In genomic region chr13:113729329-113730019, GRCh38 we compare ENCODE assay signal across 17 cellular contexts. TPM values are rescaled to one million over a fixed set of nuclear protein-coding genes. Genes with fewer than 3 reads are reported as not detected.
DNase-seq lines count a peak whose midpoint lies in the region; ATAC-seq, FAIRE-seq and TF ChIP-seq lines count a peak whose summit lies in the region.
"Had no signal": no experiment of that assay in that cellular context is flagged by ENCODE, and none has a peak within 500 bp of the region (broad histone marks: within the 10 kb centered on the region; RNA-seq: fewer than 3 reads in every experiment).

No MANE protein-coding gene starts in this region.

- ATAC-seq in GM19351 (IDR thresholded peaks at IDR 0.05; ENCODE audit: unreplicated experiment) (no peak), upper lobe of left lung (ENCODE audit: low FRiP score in 2 of 2) (no peak)

- H3K27ac ChIP-seq in mammary epithelial cell (ENCODE audit: insufficient read depth, low read depth, low read length) (no peak overlapping the region), breast epithelium (no peak overlapping the region), kidney (ENCODE audit: low read depth in 2 of 2, low read length in 2 of 2) (no peak overlapping the region), upper lobe of left lung (no peak overlapping the region)
- H3K27ac ChIP-seq: coronary artery had no signal

- H3K36me3 ChIP-seq in mammary epithelial cell (ENCODE audit: insufficient read depth, low read length) (no peaks in the 10 kb centered on the region), breast epithelium (no peaks in the 10 kb centered on the region), kidney (ENCODE audit: control insufficient read depth in 1 of 2, insufficient read depth in 2 of 2, low read length in 2 of 2) (no peaks in the 10 kb centered on the region), upper lobe of left lung (no peaks in the 10 kb centered on the region)

- H3K4me3 Mint-ChIP-seq in activated T-helper 2 cell treated with anti-CD3 and anti-CD28 coated beads, Interferon-gamma antibody, Interleukin-2, Interleukin-4, amounts not matched to agents 10 μg/mL and 5 μg/mL and 100 μg/mL, durations not matched to agents 14 hours and 24 hours and 36 hours (ENCODE audit: low read depth), result no peak overlapping the region
- H3K4me3 Mint-ChIP-seq: activated CD4-positive, alpha-beta memory T cell treated with anti-CD3 and anti-CD28 coated beads, Interleukin-2, amount 10 ng/mL, durations not matched to agents 7 days and 5 days; activated T-helper 1 cell treated with anti-CD3 and anti-CD28 coated beads, Interleukin-12 subunit alpha, Interleukin-12 subunit beta, Interleukin-2, Interleukin-4 antibody, amounts not matched to agents 30 ng/mL and 10 ng/mL and 1 ng/mL, durations not matched to agents 14 hours and 24 hours and 36 hours had no signal

- H3K36me3 Mint-ChIP-seq in activated T-helper 2 cell treated with anti-CD3 and anti-CD28 coated beads, Interferon-gamma antibody, Interleukin-2, Interleukin-4, amounts not matched to agents 10 μg/mL and 5 μg/mL and 100 μg/mL, durations not matched to agents 14 hours and 24 hours and 36 hours (ENCODE audit: low read depth), result no peaks in the 10 kb centered on the region
- H3K36me3 Mint-ChIP-seq: naive B cell had no signal

- peaks cover 2% of the 10 kb centered on the region for H3K4me1 Mint-ChIP-seq in activated T-helper 2 cell treated with anti-CD3 and anti-CD28 coated beads, Interferon-gamma antibody, Interleukin-2, Interleukin-4, amounts not matched to agents 10 μg/mL and 5 μg/mL and 100 μg/mL, durations not matched to agents 14 hours and 24 hours and 36 hours (ENCODE audit: low read depth)

- 4% methylated on average over 11 of the region's 27 CpGs for WGBS in mammary epithelial cell (ENCODE audit: low coverage, missing lambda C conversion rate)
- WGBS in upper lobe of left lung, 2 donors, result 31 to 68% methylated on average over 20 to 27 of the region's 27 CpGs

- CTCF ChIA-PET in mammary epithelial cell (lab: Charles Lee; ENCODE audit: low non-redundant PET), result interaction anchor here (0.6 kb wide), 1 partner anchor 73 kb away, joined by 3 read pairs; no protein-coding TSS in a partner anchor

- H4K20me1 ChIP-seq in mammary epithelial cell (ENCODE audit: insufficient read depth, low read length), result no peaks in the 10 kb centered on the region

- H3K79me2 ChIP-seq in mammary epithelial cell (ENCODE audit: insufficient read depth, low read length), result no peaks in the 10 kb centered on the region

- H3K9me3 Mint-ChIP-seq in activated T-helper 2 cell treated with anti-CD3 and anti-CD28 coated beads, Interferon-gamma antibody, Interleukin-2, Interleukin-4, amounts not matched to agents 10 μg/mL and 5 μg/mL and 100 μg/mL, durations not matched to agents 14 hours and 24 hours and 36 hours, result no peaks in the 10 kb centered on the region
- H3K9me3 Mint-ChIP-seq: activated T-helper 1 cell treated with anti-CD3 and anti-CD28 coated beads, Interleukin-12 subunit alpha, Interleukin-12 subunit beta, Interleukin-2, Interleukin-4 antibody, amounts not matched to agents 30 ng/mL and 10 ng/mL and 1 ng/mL, durations not matched to agents 14 hours and 24 hours and 36 hours had no signal

- H3K27me3 ChIP-seq in mammary epithelial cell (ENCODE audit: insufficient read depth, low read length) (peaks cover 15% of the 10 kb centered on the region), breast epithelium (peaks cover 0 to 33% of the 10 kb centered on the region in 2 donors), upper lobe of left lung (peaks cover 0 to 8% (median 0%) of the 10 kb centered on the region in 4 donors)

- TF ChIP-seq CTCF in mammary epithelial cell (conservative IDR thresholded peaks at IDR 0.05 in 1 of 2, IDR thresholded peaks at IDR 0.05 in 1 of 2; ENCODE audit: extremely low read depth in 1 of 2, insufficient read depth in 1 of 2, low read depth in 1 of 2, low read length in 2 of 2), result no peak
- no peak for TF ChIP-seq CTCF in breast epithelium (IDR thresholded peaks at IDR 0.05)
- no peak for TF ChIP-seq CTCF in kidney (IDR thresholded peaks at IDR 0.05; ENCODE audit: borderline replicate concordance, extremely low read depth, insufficient read depth)
- no peak for TF ChIP-seq CTCF in upper lobe of left lung (IDR thresholded peaks at IDR 0.05)

- H3K9me3 ChIP-seq in mammary epithelial cell (replicated peaks; ENCODE audit: insufficient read depth, low read length) (peaks cover 3% of the 10 kb centered on the region), breast epithelium (no peaks in the 10 kb centered on the region), kidney (ENCODE audit: control insufficient read depth in 1 of 2, low read length in 2 of 2) (peaks cover 0 to 5% of the 10 kb centered on the region in 2 donors), upper lobe of left lung (no peaks in the 10 kb centered on the region)

- no peaks in the 10 kb centered on the region for H3K27me3 Mint-ChIP-seq in activated T-helper 2 cell treated with anti-CD3 and anti-CD28 coated beads, Interferon-gamma antibody, Interleukin-2, Interleukin-4, amounts not matched to agents 10 μg/mL and 5 μg/mL and 100 μg/mL, durations not matched to agents 14 hours and 24 hours and 36 hours (ENCODE audit: low read depth)
- H3K27me3 Mint-ChIP-seq: progenitor cell of endocrine pancreas had no signal

- no peak overlapping the region for H3K27ac Mint-ChIP-seq in activated T-helper 2 cell treated with anti-CD3 and anti-CD28 coated beads, Interferon-gamma antibody, Interleukin-2, Interleukin-4, amounts not matched to agents 10 μg/mL and 5 μg/mL and 100 μg/mL, durations not matched to agents 14 hours and 24 hours and 36 hours
- H3K27ac Mint-ChIP-seq: activated CD4-positive, alpha-beta memory T cell treated with anti-CD3 and anti-CD28 coated beads, Interleukin-2, amount 10 ng/mL, durations not matched to agents 7 days and 5 days; activated T-helper 1 cell treated with anti-CD3 and anti-CD28 coated beads, Interleukin-12 subunit alpha, Interleukin-12 subunit beta, Interleukin-2, Interleukin-4 antibody, amounts not matched to agents 30 ng/mL and 10 ng/mL and 1 ng/mL, durations not matched to agents 14 hours and 24 hours and 36 hours; progenitor cell of endocrine pancreas had no signal

- intact Hi-C loops in mammary epithelial cell (cut with micrococcal nuclease), result no loop called here
- intact Hi-C loops in breast epithelium (cut with DNase I; ENCODE audit: low total_unique reads), result no loop called here
- intact Hi-C loops in kidney (cut with DNase I), result no loop called here
- intact Hi-C loops in activated T-helper 2 cell treated with anti-CD3 and anti-CD28 coated beads, Interferon-gamma antibody, Interleukin-2, Interleukin-4, amounts not matched to agents 10 μg/mL and 5 μg/mL and 100 μg/mL, durations not matched to agents 14 hours and 24 hours and 36 hours (cut with micrococcal nuclease), result no loop called here

- H3K4me1 ChIP-seq in mammary epithelial cell (ENCODE audit: insufficient read depth, low read length), result peaks cover 10% of the 10 kb centered on the region
- H3K4me1 ChIP-seq in breast epithelium, result no peaks in the 10 kb centered on the region
- H3K4me1 ChIP-seq in kidney (ENCODE audit: control insufficient read depth in 1 of 2, insufficient read depth in 1 of 2, low read depth in 1 of 2, low read length in 2 of 2), result peaks cover 0 to 5% of the 10 kb centered on the region in 2 donors
- H3K4me1 ChIP-seq in upper lobe of left lung, result peaks cover 0 to 7% (median 6%) of the 10 kb centered on the region in 4 donors

- no peak for TF ChIP-seq EP300 in upper lobe of left lung (IDR thresholded peaks at IDR 0.05)

- H3K4me2 ChIP-seq in mammary epithelial cell (ENCODE audit: insufficient read depth, low read depth, low read length), result peak overlapping the region; percentile 53

- H3K9ac ChIP-seq in mammary epithelial cell (ENCODE audit: insufficient read depth, low read length) (no peak overlapping the region), kidney (ENCODE audit: low read length in 2 of 2) (no peak overlapping the region)

- H3K4me3 ChIP-seq in mammary epithelial cell (replicated peaks in 1 of 3; ENCODE audit: insufficient read depth in 1 of 3, low read depth in 2 of 3, low read length in 3 of 3), result no peak overlapping the region
- no peak overlapping the region for H3K4me3 ChIP-seq in breast epithelium
- no peak overlapping the region for H3K4me3 ChIP-seq in kidney (ENCODE audit: low read length in 2 of 2)
- H3K4me3 ChIP-seq in upper lobe of left lung, result no peak overlapping the region
- H3K4me3 ChIP-seq: coronary artery had no signal

- TF ChIP-seq POLR2A in breast epithelium (IDR thresholded peaks at IDR 0.05) (no peak), upper lobe of left lung (IDR thresholded peaks at IDR 0.05) (no peak)

- dilution Hi-C loops in mammary epithelial cell (cut with HindIII; ENCODE audit: low sequenced_read_pairs), result no loop called here

- DNase-seq in mammary epithelial cell (peak; percentile 14), breast epithelium (ENCODE audit: low spot score in 2 of 2) (no peak), amniotic epithelial cell (ENCODE audit: low read depth) (peak; percentile 15), kidney (peak; percentile 78), upper lobe of left lung (no peak), GF-D8 (lab: John Stamatoyannopoulos, UW) (no peak)
- no peak for DNase-seq in activated T-helper 2 cell treated with anti-CD3 and anti-CD28 coated beads, Interferon-gamma antibody, Interleukin-2, Interleukin-4, amounts not matched to agents 10 μg/mL and 5 μg/mL and 100 μg/mL, durations not matched to agents 14 hours and 24 hours and 36 hours (ENCODE audit: low spot score)
- DNase-seq: activated CD4-positive, alpha-beta memory T cell treated with anti-CD3 and anti-CD28 coated beads, Interleukin-2, amount 10 ng/mL, durations not matched to agents 7 days and 5 days; anterior cingulate cortex; DMS53; HCEC 1CT; naive B cell; substantia nigra had no signal

- no peak for FAIRE-seq in kidney (lab: Jason Lieb, UNC)

- in situ Hi-C loops in mammary epithelial cell (cut with MboI; ENCODE audit: low sequenced_read_pairs in 2 of 2), result no loop called here

- no peak overlapping the region for H2AFZ ChIP-seq in mammary epithelial cell (ENCODE audit: low read depth, low read length)

- no TSS peak for BruUV-seq in mammary epithelial cell (replicated peaks; lab: Mats Ljungman, UMichigan)

RNA-seq across cellular contexts. Expression of gene TMEM255B, which starts 29.6 kb away (rescaled TPM):
- total RNA-seq in mammary epithelial cell (10 to 100 TPM in 1 of 2 donors, 1 to 10 TPM in 1; 4.2 to 19.0 TPM), breast epithelium (10 to 100 TPM in 1 of 3 donors, 1 to 10 TPM in 2; 2.3 to 11.8 (median 5.2) TPM), kidney (29.3 TPM), upper lobe of left lung (10 to 100 TPM in 3 of 6 donors, 1 to 10 TPM in 3; 1.4 to 39.0 (median 13.8) TPM)
- polyA plus RNA-seq in mammary epithelial cell (8.6 TPM), kidney (ENCODE audit: insufficient read depth, low read depth, low replicate concordance) (11.9 TPM)
- 4.3 TPM for polyA minus RNA-seq in mammary epithelial cell
- 2.1 and 2.2 TPM in 2 replicates for total RNA-seq in activated T-helper 2 cell treated with anti-CD3 and anti-CD28 coated beads, Interferon-gamma antibody, Interleukin-2, Interleukin-4, amounts not matched to agents 10 μg/mL and 5 μg/mL and 100 μg/mL, durations not matched to agents 14 hours and 24 hours and 36 hours

Comparison
In these comparisons a context has a peak if more than half of its experiments do, and no peak if none do; other contexts are left out.
1. DNase-seq: peak in mammary epithelial cell (single experiment), amniotic epithelial cell (single experiment) and kidney (single experiment); none in breast epithelium (0 of 2), upper lobe of left lung (0 of 2), GF-D8 (single experiment) and activated T-helper 2 cell treated with anti-CD3 and anti-CD28 coated beads, Interferon-gamma antibody, Interleukin-2, Interleukin-4, amounts not matched to agents 10 μg/mL and 5 μg/mL and 100 μg/mL, durations not matched to agents 14 hours and 24 hours and 36 hours (single experiment).